8 cellular contexts compared by ENCODE assay signal in the genomic region with DNA sequence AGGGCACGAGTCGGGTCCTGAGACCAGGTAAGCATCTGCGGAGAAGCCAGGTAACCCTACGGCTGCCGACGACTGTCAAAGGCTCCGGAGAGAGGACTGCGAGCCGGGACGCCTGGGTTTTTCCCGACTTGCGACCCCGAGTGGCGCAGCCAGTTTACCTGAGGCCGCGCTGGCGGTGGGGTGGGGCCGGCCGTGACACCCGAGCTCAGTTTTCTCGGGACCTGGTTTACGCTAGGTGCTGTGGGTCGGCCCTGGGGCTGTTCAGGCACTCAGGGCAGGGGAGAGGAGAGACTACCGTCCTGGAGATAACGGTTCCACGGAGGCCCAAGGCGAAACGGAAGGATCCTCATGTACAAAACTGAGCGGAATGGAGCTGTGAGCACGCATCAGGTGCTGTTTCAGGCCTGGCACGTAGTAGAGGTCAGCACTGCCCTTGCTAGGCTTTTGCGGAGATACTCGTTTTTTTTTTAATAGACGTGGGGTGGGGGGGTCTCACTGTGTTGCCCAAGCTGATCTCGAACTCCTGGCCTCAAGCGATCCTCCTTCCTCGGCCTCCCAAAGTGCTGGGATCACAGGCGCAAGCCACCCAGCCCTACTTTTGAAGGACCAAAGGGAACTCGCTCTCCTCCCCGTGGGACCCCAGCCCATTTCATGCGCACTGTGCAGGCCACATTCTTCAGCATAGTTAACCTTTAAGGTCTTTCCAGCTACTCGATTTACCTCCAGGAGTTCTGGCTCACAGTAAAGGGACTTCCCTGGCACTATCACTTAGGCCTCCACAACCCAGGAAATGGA. TPM values are rescaled to one million over a fixed set of nuclear protein-coding genes. Genes with fewer than 3 reads are reported as not detected.
DNase-seq lines count a peak whose midpoint lies in the region; ATAC-seq and TF ChIP-seq lines count a peak whose summit lies in the region.

No MANE protein-coding gene starts in this region.

- peaks cover 21% of the 10 kb centered on the region for H3F3A ChIP-seq in neural progenitor cell (ENCODE audit: low read depth)

- no peaks in the 10 kb centered on the region for H3K9me3 Mint-ChIP-seq in endothelial cell (ENCODE audit: unreplicated experiment)
- H3K9me3 Mint-ChIP-seq in neural progenitor cell = no peaks in the 10 kb centered on the region

- H3K36me3 Mint-ChIP-seq in endothelial cell (ENCODE audit: low read depth, unreplicated experiment) (no peaks in the 10 kb centered on the region), neural progenitor cell (peaks cover 2% of the 10 kb centered on the region)

- TF ChIP-seq CTCF in Peyer's patch (IDR thresholded peaks at IDR 0.05) = peak in 2 of 6 experiments; percentile 3 to 7
- no peak for TF ChIP-seq CTCF in endothelial cell (IDR thresholded peaks at IDR 0.05; ENCODE audit: unreplicated experiment)
- TF ChIP-seq CTCF in neural progenitor cell (IDR thresholded peaks at IDR 0.05) = no peak

- H3K27ac ChIP-seq in Peyer's patch (peak overlapping the region; percentile 83 to 95 (median 88)), neural progenitor cell (no peak overlapping the region)

- H3K27ac Mint-ChIP-seq in endothelial cell (ENCODE audit: unreplicated experiment) = peak overlapping the region; percentile 74
- peak overlapping the region; percentile 88 for H3K27ac Mint-ChIP-seq in neural progenitor cell

- H4K20me1 ChIP-seq in neural progenitor cell (ENCODE audit: low read depth) = peaks cover 5% of the 10 kb centered on the region

- H3K4me1 ChIP-seq in Peyer's patch (peaks cover 0 to 40% (median 9%) of the 10 kb centered on the region in 4 donors), neural progenitor cell (peaks cover 21% of the 10 kb centered on the region)

- H3K9me3 ChIP-seq in Peyer's patch (no peaks in the 10 kb centered on the region), neural progenitor cell (ENCODE audit: low read depth) (no peaks in the 10 kb centered on the region)

- H3K4me2 ChIP-seq in neural progenitor cell = peak overlapping the region; percentile 86

- H3K27me3 Mint-ChIP-seq in endothelial cell (ENCODE audit: unreplicated experiment) (peaks cover 4% of the 10 kb centered on the region), neural progenitor cell (ENCODE audit: insufficient read depth, low read depth) (peaks cover 8% of the 10 kb centered on the region)

- peaks cover 10% of the 10 kb centered on the region for H3K4me1 Mint-ChIP-seq in endothelial cell (ENCODE audit: unreplicated experiment)
- peaks cover 26% of the 10 kb centered on the region for H3K4me1 Mint-ChIP-seq in neural progenitor cell

- H3K4me3 ChIP-seq in Peyer's patch = peak overlapping the region; percentile 66 to 71 (median 70)
- peak overlapping the region; percentile 91 for H3K4me3 ChIP-seq in neural progenitor cell

- peak; percentile 27 to 57 for TF ChIP-seq POLR2A in Peyer's patch (IDR thresholded peaks at IDR 0.05)

- peak overlapping the region; percentile 89 for H2AFZ ChIP-seq in neural progenitor cell (replicated peaks)

- H3K9ac ChIP-seq in neural progenitor cell = peak overlapping the region; percentile 46

- no peak for DNase-seq in Peyer's patch
- peak; percentile 8 for DNase-seq in endothelial cell (ENCODE audit: low spot score)
- peak; percentile 11 for DNase-seq in neural progenitor cell (ENCODE audit: low spot score)
- no peak for DNase-seq in stimulated activated naive CD4-positive, alpha-beta T cell (lab: John Stamatoyannopoulos, UW)
- no peak for DNase-seq in NCI-H526 (lab: John Stamatoyannopoulos, UW)
- DNase-seq in C1 segment of cervical spinal cord (lab: John Stamatoyannopoulos, UW) = no peak

- ATAC-seq in GM18517 (IDR thresholded peaks at IDR 0.05; ENCODE audit: unreplicated experiment) (peak; percentile 10), HG02759 (IDR thresholded peaks at IDR 0.05; ENCODE audit: unreplicated experiment) (peak; percentile 9)

- H3K27me3 ChIP-seq in Peyer's patch (no peaks in the 10 kb centered on the region), neural progenitor cell (no peaks in the 10 kb centered on the region)

- peaks cover 89% of the 10 kb centered on the region for H3K79me2 ChIP-seq in neural progenitor cell (ENCODE audit: low read depth)

- H3K4me3 Mint-ChIP-seq in endothelial cell (ENCODE audit: unreplicated experiment) (peak overlapping the region; percentile 95), neural progenitor cell (peak overlapping the region; percentile 98)

- H3K36me3 ChIP-seq in Peyer's patch (no peaks in the 10 kb centered on the region), neural progenitor cell (peaks cover 4% of the 10 kb centered on the region)

RNA-seq across cellular contexts. Expression of a gene that starts 0.5 kb away (rescaled TPM):
- 10 to 100 TPM; 10.2 to 23.1 (median 17.1) TPM for total RNA-seq in Peyer's patch
- total RNA-seq in endothelial cell (ENCODE audit: unreplicated experiment) = 11.6 TPM
- total RNA-seq in neural progenitor cell (ENCODE audit: low replicate concordance) = 12.7 and 17.3 TPM in 2 replicates

RNA-seq across cellular contexts. Expression of a gene that starts 0.8 kb away (rescaled TPM):
- total RNA-seq in Peyer's patch (10 to 100 TPM; 26.0 to 71.0 (median 35.6) TPM), endothelial cell (ENCODE audit: unreplicated experiment) (30.1 TPM), neural progenitor cell (ENCODE audit: low replicate concordance) (177 and 302 TPM in 2 replicates)

RNA-seq across cellular contexts. Expression of a gene that starts 38.0 kb away (rescaled TPM):
- total RNA-seq in Peyer's patch (10 to 100 TPM; 29.7 to 78.4 (median 39.1) TPM), endothelial cell (ENCODE audit: unreplicated experiment) (145 TPM), neural progenitor cell (ENCODE audit: low replicate concordance) (177 and 282 TPM in 2 replicates)

Comparison
In these comparisons a context has a peak if more than half of its experiments do, and no peak if none do; other contexts are left out.
1. DNase-seq: peak in endothelial cell (single experiment) and neural progenitor cell (single experiment); none in Peyer's patch (0 of 3), stimulated activated naive CD4-positive, alpha-beta T cell (0 of 6), NCI-H526 (0 of 2) and C1 segment of cervical spinal cord (0 of 14).